Comparison of ENCODE assay signal across 7 cellular contexts in genomic region chr17:17712268-17712924, GRCh38. TPM values are rescaled to one million over a fixed set of nuclear protein-coding genes. Genes with fewer than 3 reads are reported as not detected.
A peak's percentile ranks its signal among the peaks of the same experiment; 100 is the strongest.
DNase-seq lines count a peak whose midpoint lies in the region; ATAC-seq and TF ChIP-seq lines count a peak whose summit lies in the region.

No MANE protein-coding gene starts in this region.

- TF ChIP-seq CTCF in HEK293 (tag by site-specific recombination; IDR thresholded peaks at IDR 0.05) (no peak), esophagus muscularis mucosa (IDR thresholded peaks at IDR 0.05) (no peak), stomach (IDR thresholded peaks at IDR 0.05) (no peak), WERI-Rb-1 (IDR thresholded peaks at IDR 0.05; ENCODE audit: low read depth, low read length) (no peak)

- H3K4me1 ChIP-seq in HEK293 (ENCODE audit: control insufficient read depth, insufficient read depth, low read length) = peaks cover 32% of the 10 kb centered on the region
- peaks cover 64 to 98% (median 87%) of the 10 kb centered on the region in 4 donors for H3K4me1 ChIP-seq in esophagus muscularis mucosa
- H3K4me1 ChIP-seq in stomach = peaks cover 66 to 92% (median 78%) of the 10 kb centered on the region in 4 donors

- H3K36me3 ChIP-seq in HEK293 (ENCODE audit: control insufficient read depth in 2 of 2, insufficient read depth in 1 of 2, low read length in 2 of 2) = no peaks in the 10 kb centered on the region
- H3K36me3 ChIP-seq in esophagus muscularis mucosa = no peaks in the 10 kb centered on the region
- no peaks in the 10 kb centered on the region for H3K36me3 ChIP-seq in stomach
- no peaks in the 10 kb centered on the region for H3K36me3 ChIP-seq in WERI-Rb-1

- TF ChIP-seq EP300 in esophagus muscularis mucosa (IDR thresholded peaks at IDR 0.05) (no peak), stomach (IDR thresholded peaks at IDR 0.05) (no peak)

- CTCF ChIA-PET in HEK293 (lab: Yijun Ruan, JAX) = interaction anchor here (0.7 kb wide), 2 partner anchors 44 to 176 kb away, joined by 3 to 4 read pairs; no protein-coding TSS in a partner anchor

- peak overlapping the region; percentile 41; the same call in 1 of the 2 replicates for H3K27ac ChIP-seq in HEK293 (ENCODE audit: extremely low read depth, low read depth, low read length)
- peak overlapping the region; percentile 82 to 89 (median 87) for H3K27ac ChIP-seq in esophagus muscularis mucosa (replicated peaks in 1 of 4)
- H3K27ac ChIP-seq in stomach = peak overlapping the region; percentile 83 to 95 (median 89)
- H3K27ac ChIP-seq in WERI-Rb-1 = no peak overlapping the region

- DNase-seq in esophagus muscularis mucosa (ENCODE audit: extremely low spot score) (no peak), stomach (no peak), nucleus accumbens (lab: John Stamatoyannopoulos, UW) (no peak), WERI-Rb-1 (no peak)

- POLR2A ChIA-PET in HEK293 (lab: Yijun Ruan, JAX) = no interaction called here

- intact Hi-C loops in esophagus muscularis mucosa (cut with DNase I) (no loop called here), stomach (cut with DNase I; ENCODE audit: low total_unique reads) (no loop called here)

- H3K27me3 ChIP-seq in esophagus muscularis mucosa (no peaks in the 10 kb centered on the region), stomach (no peaks in the 10 kb centered on the region), WERI-Rb-1 (ENCODE audit: insufficient read depth, low read depth, severe bottlenecking) (no peaks in the 10 kb centered on the region)

- H3K9me3 ChIP-seq in HEK293 (ENCODE audit: control insufficient read depth, insufficient read depth, low read depth, low read length) (no peaks in the 10 kb centered on the region), esophagus muscularis mucosa (no peaks in the 10 kb centered on the region), stomach (no peaks in the 10 kb centered on the region), WERI-Rb-1 (ENCODE audit: severe bottlenecking) (no peaks in the 10 kb centered on the region)

- TF ChIP-seq POLR2A in esophagus muscularis mucosa (IDR thresholded peaks at IDR 0.05; ENCODE audit: low read depth) (no peak), stomach (IDR thresholded peaks at IDR 0.05) (no peak)

- H3K4me3 ChIP-seq in HEK293 (ENCODE audit: low read depth, low read length) (no peak overlapping the region), esophagus muscularis mucosa (no peak overlapping the region), stomach (no peak overlapping the region), WERI-Rb-1 (ENCODE audit: low read depth, low read length) (no peak overlapping the region)

- ATAC-seq in GM18511 (IDR thresholded peaks at IDR 0.05; ENCODE audit: unreplicated experiment) = peak; percentile 95

- 75% methylated on average over 5 of the region's 5 CpGs for whole genome bisulfite sequencing in esophagus muscularis mucosa
- WGBS in stomach, 5 donors = 57 to 69% (median 63%) methylated on average over 5 of the region's 5 CpGs

TF ChIP-seq in HEK293, 187 proteins besides CTCF, POLR2A, EP300 and RAD21 (continues in another document):
- peak; percentile 84 for TF ChIP-seq ZFHX2 (tag by site-specific recombination; conservative IDR thresholded peaks at IDR 0.05)
- TF ChIP-seq ZNF623 (tag by site-specific recombination; IDR thresholded peaks at IDR 0.05) = peak; percentile 97
- no peak for TF ChIP-seq KLF10 (tag by site-specific recombination; IDR thresholded peaks at IDR 0.05)
- no peak for TF ChIP-seq PBX3 (CRISPR knock-in tag; IDR thresholded peaks at IDR 0.05)
- no peak for TF ChIP-seq ZNF488 (tag by site-specific recombination; IDR thresholded peaks at IDR 0.05)
- no peak for TF ChIP-seq ZNF777 (tag by site-specific recombination; IDR thresholded peaks at IDR 0.05; ENCODE audit: borderline replicate concordance)
- TF ChIP-seq ZNF133 (tag by site-specific recombination; IDR thresholded peaks at IDR 0.05) = no peak
- no peak for TF ChIP-seq ZNF621 (tag by site-specific recombination; IDR thresholded peaks at IDR 0.05)
- TF ChIP-seq ZSCAN23 (tag by site-specific recombination; IDR thresholded peaks at IDR 0.05) = no peak
- peak; percentile 77; the same call in 1 of the 2 replicates for TF ChIP-seq ZNF600 (tag by site-specific recombination; IDR thresholded peaks at IDR 0.05)

TF ChIP-seq in PFSK-1, 5 proteins besides CTCF, POLR2A, EP300 and RAD21:
- TF ChIP-seq TAF1 (IDR thresholded peaks at IDR 0.05; ENCODE audit: borderline replicate concordance, insufficient read depth, low read length) (no peak), FOXP2 (optimal IDR thresholded peaks at IDR 0.05; ENCODE audit: borderline replicate concordance, extremely low read depth, extremely low read length, insufficient read depth) (peak; percentile 99)

RNA-seq across cellular contexts. Expression of gene RAI1, which starts 31.1 kb away (rescaled TPM):
- polyA plus RNA-seq in PFSK-1 (2012; ENCODE audit: insufficient read length, low read depth) = 52.1 TPM
- total RNA-seq in esophagus muscularis mucosa (10 to 100 TPM; 18.7 to 41.3 (median 28.3) TPM), stomach (10 to 100 TPM; 19.1 to 94.5 (median 46.9) TPM)
- polyA plus RNA-seq in stomach = 10 to 100 TPM in 2 of 3 donors, 1 to 10 TPM in 1; 4.6 to 12.5 (median 12.0) TPM
